In the genomic region with DNA sequence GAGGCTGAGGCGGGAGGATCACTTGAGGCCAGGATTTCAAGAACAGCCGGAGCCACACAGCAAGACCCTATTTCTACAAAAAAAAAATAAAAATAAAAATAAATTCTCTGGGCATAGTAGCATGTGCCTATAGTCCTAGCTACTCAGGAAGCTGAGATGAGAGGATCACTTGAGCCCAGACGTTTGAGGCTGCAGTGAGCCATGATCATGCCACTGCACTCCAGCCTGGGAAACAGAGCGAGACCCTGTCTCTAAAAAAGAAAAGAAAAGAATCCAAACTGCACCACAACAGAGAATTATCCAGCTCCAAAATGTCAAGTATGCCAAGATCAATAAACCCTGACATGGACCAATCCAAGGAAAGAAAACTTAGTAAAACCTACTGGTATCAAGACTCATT, we compare ENCODE assay signal across 18 cellular contexts.
"Had no signal": no experiment of that assay in that cellular context is flagged by ENCODE, and none has a peak within 500 bp of the region (broad histone marks: within the 10 kb centered on the region; RNA-seq: fewer than 3 reads in every experiment).

No MANE protein-coding gene starts in this region.

- H3K4me3 Mint-ChIP-seq: activated CD4-positive, alpha-beta memory T cell treated with anti-CD3 and anti-CD28 coated beads, Interleukin-2, amount 10 ng/mL, durations not matched to agents 7 days and 5 days; activated naive CD4-positive, alpha-beta T cell treated with anti-CD3 and anti-CD28 coated beads for 36 hours; brain; central memory CD8-positive, alpha-beta T cell; memory B cell; neural crest cell; stimulated activated memory B cell treated with anti-CD40 and anti-IgM and Interleukin-4, amounts not matched to agents 10 μg/mL and 1 μg/mL and 100 μg/mL, for 72 hours had no signal

- H3K9me3 ChIP-seq: left lung, right atrium auricular region, transverse colon had no signal

- DNase-seq: activated CD4-positive, alpha-beta memory T cell treated with anti-CD3 and anti-CD28 coated beads, Interleukin-2, amount 10 ng/mL, durations not matched to agents 7 days and 5 days; activated CD8-positive, alpha-beta memory T cell treated with anti-CD3 and anti-CD28 coated beads, Interleukin-2, amount 50 U/mL, for 48 hours; activated naive CD4-positive, alpha-beta T cell treated with anti-CD3 and anti-CD28 coated beads for 36 hours; cortex of kidney; effector memory CD4-positive, alpha-beta T cell; erythroblast; head of caudate nucleus; left lung; small intestine; T-helper 9 cell; transverse colon had no signal

- H3K9me3 Mint-ChIP-seq: activated CD4-positive, alpha-beta memory T cell treated with anti-CD3 and anti-CD28 coated beads, Interleukin-2, amount 10 ng/mL, durations not matched to agents 7 days and 5 days; activated naive CD4-positive, alpha-beta T cell treated with anti-CD3 and anti-CD28 coated beads for 36 hours; brain; central memory CD8-positive, alpha-beta T cell; memory B cell; neural crest cell; stimulated activated memory B cell treated with anti-CD40 and anti-IgM and Interleukin-4, amounts not matched to agents 10 μg/mL and 1 μg/mL and 100 μg/mL, for 72 hours had no signal

- H3K27me3 ChIP-seq: left lung, right atrium auricular region, transverse colon had no signal

- H3K4me1 Mint-ChIP-seq: activated CD4-positive, alpha-beta memory T cell treated with anti-CD3 and anti-CD28 coated beads, Interleukin-2, amount 10 ng/mL, durations not matched to agents 7 days and 5 days; memory B cell; stimulated activated memory B cell treated with anti-CD40 and anti-IgM and Interleukin-4, amounts not matched to agents 10 μg/mL and 1 μg/mL and 100 μg/mL, for 72 hours had no signal

- H3K4me1 ChIP-seq: left lung, transverse colon had no signal

- H3K4me3 ChIP-seq: left lung, right atrium auricular region, transverse colon had no signal

- ATAC-seq: stimulated activated memory B cell treated with anti-CD40 and anti-IgM and Interleukin-4, amounts not matched to agents 10 μg/mL and 1 μg/mL and 100 μg/mL, for 72 hours had no signal

- H3K27ac ChIP-seq: left lung, parathyroid adenoma, transverse colon had no signal

- H3K27me3 Mint-ChIP-seq: activated CD4-positive, alpha-beta memory T cell treated with anti-CD3 and anti-CD28 coated beads, Interleukin-2, amount 10 ng/mL, durations not matched to agents 7 days and 5 days; brain; central memory CD8-positive, alpha-beta T cell; memory B cell; stimulated activated memory B cell treated with anti-CD40 and anti-IgM and Interleukin-4, amounts not matched to agents 10 μg/mL and 1 μg/mL and 100 μg/mL, for 72 hours had no signal

- H3K36me3 ChIP-seq: right atrium auricular region, transverse colon had no signal

- H3K27ac Mint-ChIP-seq: activated CD4-positive, alpha-beta memory T cell treated with anti-CD3 and anti-CD28 coated beads, Interleukin-2, amount 10 ng/mL, durations not matched to agents 7 days and 5 days; activated naive CD4-positive, alpha-beta T cell treated with anti-CD3 and anti-CD28 coated beads for 36 hours; memory B cell; stimulated activated memory B cell treated with anti-CD40 and anti-IgM and Interleukin-4, amounts not matched to agents 10 μg/mL and 1 μg/mL and 100 μg/mL, for 72 hours had no signal
